In genomic region chr9:99825158-99826046, GRCh38 we compare ENCODE assay signal across 10 cellular contexts. TPM values are rescaled to one million over a fixed set of nuclear protein-coding genes. Genes with fewer than 3 reads are reported as not detected.
DNase-seq lines count a peak whose midpoint lies in the region; ATAC-seq and TF ChIP-seq lines count a peak whose summit lies in the region.
"Had no signal": no experiment of that assay in that cellular context is flagged by ENCODE, and none has a peak within 500 bp of the region (broad histone marks: within the 10 kb centered on the region; RNA-seq: fewer than 3 reads in every experiment).

No MANE protein-coding gene starts in this region.

- peaks cover 41% of the 10 kb centered on the region for H3K4me1 ChIP-seq in CD4-positive, CD25-positive, alpha-beta regulatory T cell (ENCODE audit: control insufficient read depth, insufficient read depth, low read length, poor library complexity, severe bottlenecking)
- H3K4me1 ChIP-seq in KMS-11 (ENCODE audit: low read depth, poor library complexity, severe bottlenecking): peaks cover 3% of the 10 kb centered on the region
- peaks cover 6% of the 10 kb centered on the region for H3K4me1 ChIP-seq in ectodermal cell (ENCODE audit: control insufficient read depth, insufficient read depth, low read length)

- WGBS in ectodermal cell, 2 experiments: 3% methylated on average over 43 to 44 of the region's 44 CpGs

- peak overlapping the region; percentile 29 to 97 (median 92) for H3K4me3 Mint-ChIP-seq in CD4-positive, CD25-positive, alpha-beta regulatory T cell
- H3K4me3 Mint-ChIP-seq in nephron: peak overlapping the region; percentile 79 to 86 (median 85)

- ATAC-seq in CD4-positive, CD25-positive, alpha-beta regulatory T cell (ENCODE audit: low read depth in 2 of 2): no peak
- ATAC-seq in HG03025 (IDR thresholded peaks at IDR 0.05; ENCODE audit: low FRiP score, unreplicated experiment) (no peak), HG03354 (IDR thresholded peaks at IDR 0.05; ENCODE audit: poor library complexity, severe bottlenecking, unreplicated experiment) (no peak)
- ATAC-seq: foreskin keratinocyte had no signal

- no peaks in the 10 kb centered on the region for H4K20me1 ChIP-seq in KMS-11 (ENCODE audit: insufficient read depth)

- no peaks in the 10 kb centered on the region for H3K36me3 ChIP-seq in CD4-positive, CD25-positive, alpha-beta regulatory T cell (ENCODE audit: control insufficient read depth, insufficient read depth, low read length)
- H3K36me3 ChIP-seq in KMS-11 (ENCODE audit: insufficient read depth): no peaks in the 10 kb centered on the region
- no peaks in the 10 kb centered on the region for H3K36me3 ChIP-seq in ectodermal cell (ENCODE audit: control insufficient read depth, insufficient read depth, low read length)

- peaks cover 7 to 42% (median 23%) of the 10 kb centered on the region in 4 donors for H3K4me1 Mint-ChIP-seq in CD4-positive, CD25-positive, alpha-beta regulatory T cell
- H3K4me1 Mint-ChIP-seq in nephron: peaks cover 25% of the 10 kb centered on the region

- no peak overlapping the region for H3K27ac ChIP-seq in CD4-positive, CD25-positive, alpha-beta regulatory T cell (ENCODE audit: insufficient read depth, low read length, poor library complexity, severe bottlenecking)
- no peak overlapping the region for H3K27ac ChIP-seq in KMS-11
- no peak overlapping the region for H3K27ac ChIP-seq in ectodermal cell (ENCODE audit: insufficient read depth, low read depth, low read length, poor library complexity, severe bottlenecking)
- H3K27ac ChIP-seq: foreskin keratinocyte had no signal

- H3K79me2 ChIP-seq in KMS-11 (ENCODE audit: insufficient read depth, low read depth): no peaks in the 10 kb centered on the region

- H3K27ac Mint-ChIP-seq in CD4-positive, CD25-positive, alpha-beta regulatory T cell: no peak overlapping the region
- peak overlapping the region in 1 of 3 experiments; percentile 21 for H3K27ac Mint-ChIP-seq in nephron

- H3K36me3 Mint-ChIP-seq in CD4-positive, CD25-positive, alpha-beta regulatory T cell: no peaks in the 10 kb centered on the region
- peaks cover 10% of the 10 kb centered on the region for H3K36me3 Mint-ChIP-seq in nephron (ENCODE audit: low read depth)

- DNase-seq in CD4-positive, CD25-positive, alpha-beta regulatory T cell: no peak
- no peak for DNase-seq in inferior parietal cortex (ENCODE audit: extremely low spot score)
- no peak for DNase-seq in GDM1 (lab: John Stamatoyannopoulos, UW)
- DNase-seq: DND-41 had no signal

- H2AFZ ChIP-seq in KMS-11 (ENCODE audit: low read depth): no peak overlapping the region

- TF ChIP-seq CTCF in KMS-11 (conservative IDR thresholded peaks at IDR 0.05; ENCODE audit: low read depth, low read length) (no peak), nephron (IDR thresholded peaks at IDR 0.05; ENCODE audit: unreplicated experiment in 3 of 3) (no peak)

- no peak overlapping the region for H3K4me3 ChIP-seq in CD4-positive, CD25-positive, alpha-beta regulatory T cell (ENCODE audit: low read depth, low read length)
- H3K4me3 ChIP-seq in KMS-11 (IDR thresholded peaks at IDR 0.05; ENCODE audit: insufficient read depth, low read depth, low read length) (no peak overlapping the region), ectodermal cell (ENCODE audit: insufficient read depth, low read depth, low read length) (peak overlapping the region; percentile 64)

- peaks cover 47% of the 10 kb centered on the region for H3K27me3 Mint-ChIP-seq in CD4-positive, CD25-positive, alpha-beta regulatory T cell
- H3K27me3 Mint-ChIP-seq in nephron (ENCODE audit: low read depth): peaks cover 85% of the 10 kb centered on the region

- H3K27me3 ChIP-seq in CD4-positive, CD25-positive, alpha-beta regulatory T cell (ENCODE audit: control insufficient read depth, insufficient read depth, low read length): peaks cover 2% of the 10 kb centered on the region
- peaks cover 24% of the 10 kb centered on the region for H3K27me3 ChIP-seq in KMS-11 (ENCODE audit: insufficient read depth, low read depth)
- peaks cover 98% of the 10 kb centered on the region for H3K27me3 ChIP-seq in ectodermal cell (ENCODE audit: control insufficient read depth, insufficient read depth, low read length, poor library complexity, severe bottlenecking)

- no peak overlapping the region for H3K9ac ChIP-seq in KMS-11

- peak overlapping the region; percentile 97; the same call in 1 of the 2 replicates for H3K4me2 ChIP-seq in KMS-11

- no peaks in the 10 kb centered on the region for H3K9me3 Mint-ChIP-seq in CD4-positive, CD25-positive, alpha-beta regulatory T cell
- H3K9me3 Mint-ChIP-seq in nephron: no peaks in the 10 kb centered on the region

- H3K9me3 ChIP-seq in CD4-positive, CD25-positive, alpha-beta regulatory T cell (ENCODE audit: control insufficient read depth in 2 of 2, low read length in 2 of 2): no peaks in the 10 kb centered on the region
- H3K9me3 ChIP-seq in ectodermal cell (ENCODE audit: control insufficient read depth, low read length): no peaks in the 10 kb centered on the region

RNA-seq across cellular contexts. Expression of gene NR4A3, which starts 3.7 kb away (rescaled TPM):
- total RNA-seq in CD4-positive, CD25-positive, alpha-beta regulatory T cell: 84.1 TPM
- under 1 TPM; 0.21 to 0.43 (median 0.33) TPM for polyA plus RNA-seq in CD4-positive, CD25-positive, alpha-beta regulatory T cell
- polyA plus RNA-seq in ectodermal cell (2013, experiment 1 of 4): 1.8 TPM
- polyA plus RNA-seq in ectodermal cell (2013, experiment 2 of 4): 1.8 TPM
- 1.3 TPM for polyA plus RNA-seq in ectodermal cell (2013, experiment 3 of 4)
- polyA plus RNA-seq in ectodermal cell (2013, experiment 4 of 4): 1.8 TPM
